ENCODE assay signal across 1 cellular context in genomic region chr7:12686894-12687212, GRCh38.
A peak's percentile ranks its signal among the peaks of the same experiment; 100 is the strongest.
TF ChIP-seq lines count a peak whose summit lies in the region.

No MANE protein-coding gene starts in this region.

TF ChIP-seq in H1, 55 proteins besides CTCF, POLR2A, EP300 and RAD21 (continued from another document):
- TF ChIP-seq, protein P1, sequence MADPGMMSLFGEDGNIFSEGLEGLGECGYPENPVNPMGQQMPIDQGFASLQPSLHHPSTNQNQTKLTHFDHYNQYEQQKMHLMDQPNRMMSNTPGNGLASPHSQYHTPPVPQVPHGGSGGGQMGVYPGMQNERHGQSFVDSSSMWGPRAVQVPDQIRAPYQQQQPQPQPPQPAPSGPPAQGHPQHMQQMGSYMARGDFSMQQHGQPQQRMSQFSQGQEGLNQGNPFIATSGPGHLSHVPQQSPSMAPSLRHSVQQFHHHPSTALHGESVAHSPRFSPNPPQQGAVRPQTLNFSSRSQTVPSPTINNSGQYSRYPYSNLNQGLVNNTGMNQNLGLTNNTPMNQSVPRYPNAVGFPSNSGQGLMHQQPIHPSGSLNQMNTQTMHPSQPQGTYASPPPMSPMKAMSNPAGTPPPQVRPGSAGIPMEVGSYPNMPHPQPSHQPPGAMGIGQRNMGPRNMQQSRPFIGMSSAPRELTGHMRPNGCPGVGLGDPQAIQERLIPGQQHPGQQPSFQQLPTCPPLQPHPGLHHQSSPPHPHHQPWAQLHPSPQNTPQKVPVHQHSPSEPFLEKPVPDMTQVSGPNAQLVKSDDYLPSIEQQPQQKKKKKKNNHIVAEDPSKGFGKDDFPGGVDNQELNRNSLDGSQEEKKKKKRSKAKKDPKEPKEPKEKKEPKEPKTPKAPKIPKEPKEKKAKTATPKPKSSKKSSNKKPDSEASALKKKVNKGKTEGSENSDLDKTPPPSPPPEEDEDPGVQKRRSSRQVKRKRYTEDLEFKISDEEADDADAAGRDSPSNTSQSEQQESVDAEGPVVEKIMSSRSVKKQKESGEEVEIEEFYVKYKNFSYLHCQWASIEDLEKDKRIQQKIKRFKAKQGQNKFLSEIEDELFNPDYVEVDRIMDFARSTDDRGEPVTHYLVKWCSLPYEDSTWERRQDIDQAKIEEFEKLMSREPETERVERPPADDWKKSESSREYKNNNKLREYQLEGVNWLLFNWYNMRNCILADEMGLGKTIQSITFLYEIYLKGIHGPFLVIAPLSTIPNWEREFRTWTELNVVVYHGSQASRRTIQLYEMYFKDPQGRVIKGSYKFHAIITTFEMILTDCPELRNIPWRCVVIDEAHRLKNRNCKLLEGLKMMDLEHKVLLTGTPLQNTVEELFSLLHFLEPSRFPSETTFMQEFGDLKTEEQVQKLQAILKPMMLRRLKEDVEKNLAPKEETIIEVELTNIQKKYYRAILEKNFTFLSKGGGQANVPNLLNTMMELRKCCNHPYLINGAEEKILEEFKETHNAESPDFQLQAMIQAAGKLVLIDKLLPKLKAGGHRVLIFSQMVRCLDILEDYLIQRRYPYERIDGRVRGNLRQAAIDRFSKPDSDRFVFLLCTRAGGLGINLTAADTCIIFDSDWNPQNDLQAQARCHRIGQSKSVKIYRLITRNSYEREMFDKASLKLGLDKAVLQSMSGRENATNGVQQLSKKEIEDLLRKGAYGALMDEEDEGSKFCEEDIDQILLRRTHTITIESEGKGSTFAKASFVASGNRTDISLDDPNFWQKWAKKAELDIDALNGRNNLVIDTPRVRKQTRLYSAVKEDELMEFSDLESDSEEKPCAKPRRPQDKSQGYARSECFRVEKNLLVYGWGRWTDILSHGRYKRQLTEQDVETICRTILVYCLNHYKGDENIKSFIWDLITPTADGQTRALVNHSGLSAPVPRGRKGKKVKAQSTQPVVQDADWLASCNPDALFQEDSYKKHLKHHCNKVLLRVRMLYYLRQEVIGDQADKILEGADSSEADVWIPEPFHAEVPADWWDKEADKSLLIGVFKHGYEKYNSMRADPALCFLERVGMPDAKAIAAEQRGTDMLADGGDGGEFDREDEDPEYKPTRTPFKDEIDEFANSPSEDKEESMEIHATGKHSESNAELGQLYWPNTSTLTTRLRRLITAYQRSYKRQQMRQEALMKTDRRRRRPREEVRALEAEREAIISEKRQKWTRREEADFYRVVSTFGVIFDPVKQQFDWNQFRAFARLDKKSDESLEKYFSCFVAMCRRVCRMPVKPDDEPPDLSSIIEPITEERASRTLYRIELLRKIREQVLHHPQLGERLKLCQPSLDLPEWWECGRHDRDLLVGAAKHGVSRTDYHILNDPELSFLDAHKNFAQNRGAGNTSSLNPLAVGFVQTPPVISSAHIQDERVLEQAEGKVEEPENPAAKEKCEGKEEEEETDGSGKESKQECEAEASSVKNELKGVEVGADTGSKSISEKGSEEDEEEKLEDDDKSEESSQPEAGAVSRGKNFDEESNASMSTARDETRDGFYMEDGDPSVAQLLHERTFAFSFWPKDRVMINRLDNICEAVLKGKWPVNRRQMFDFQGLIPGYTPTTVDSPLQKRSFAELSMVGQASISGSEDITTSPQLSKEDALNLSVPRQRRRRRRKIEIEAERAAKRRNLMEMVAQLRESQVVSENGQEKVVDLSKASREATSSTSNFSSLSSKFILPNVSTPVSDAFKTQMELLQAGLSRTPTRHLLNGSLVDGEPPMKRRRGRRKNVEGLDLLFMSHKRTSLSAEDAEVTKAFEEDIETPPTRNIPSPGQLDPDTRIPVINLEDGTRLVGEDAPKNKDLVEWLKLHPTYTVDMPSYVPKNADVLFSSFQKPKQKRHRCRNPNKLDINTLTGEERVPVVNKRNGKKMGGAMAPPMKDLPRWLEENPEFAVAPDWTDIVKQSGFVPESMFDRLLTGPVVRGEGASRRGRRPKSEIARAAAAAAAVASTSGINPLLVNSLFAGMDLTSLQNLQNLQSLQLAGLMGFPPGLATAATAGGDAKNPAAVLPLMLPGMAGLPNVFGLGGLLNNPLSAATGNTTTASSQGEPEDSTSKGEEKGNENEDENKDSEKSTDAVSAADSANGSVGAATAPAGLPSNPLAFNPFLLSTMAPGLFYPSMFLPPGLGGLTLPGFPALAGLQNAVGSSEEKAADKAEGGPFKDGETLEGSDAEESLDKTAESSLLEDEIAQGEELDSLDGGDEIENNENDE (IDR thresholded peaks at IDR 0.05; ENCODE audit: insufficient replicate concordance, low read length), result no peak
- TF ChIP-seq HDAC6 (IDR thresholded peaks at IDR 0.05; ENCODE audit: low read depth, low read length), result no peak
- TF ChIP-seq, protein P2, sequence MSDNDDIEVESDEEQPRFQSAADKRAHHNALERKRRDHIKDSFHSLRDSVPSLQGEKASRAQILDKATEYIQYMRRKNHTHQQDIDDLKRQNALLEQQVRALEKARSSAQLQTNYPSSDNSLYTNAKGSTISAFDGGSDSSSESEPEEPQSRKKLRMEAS (IDR thresholded peaks at IDR 0.05), result no peak
- no peak for TF ChIP-seq CEBPB (IDR thresholded peaks at IDR 0.05; ENCODE audit: low read depth, low read length)
- no peak for TF ChIP-seq CBX5 (IDR thresholded peaks at IDR 0.05; ENCODE audit: low read depth, low read length)
- no peak for TF ChIP-seq JUN (IDR thresholded peaks at IDR 0.05; ENCODE audit: low read depth, low read length)
- TF ChIP-seq, protein P3, sequence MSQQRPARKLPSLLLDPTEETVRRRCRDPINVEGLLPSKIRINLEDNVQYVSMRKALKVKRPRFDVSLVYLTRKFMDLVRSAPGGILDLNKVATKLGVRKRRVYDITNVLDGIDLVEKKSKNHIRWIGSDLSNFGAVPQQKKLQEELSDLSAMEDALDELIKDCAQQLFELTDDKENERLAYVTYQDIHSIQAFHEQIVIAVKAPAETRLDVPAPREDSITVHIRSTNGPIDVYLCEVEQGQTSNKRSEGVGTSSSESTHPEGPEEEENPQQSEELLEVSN (IDR thresholded peaks at IDR 0.05), result no peak; the same call in 1 of the 2 replicates
- no peak; the same call in 1 of the 2 replicates for TF ChIP-seq POLR2AphosphoS5 (IDR thresholded peaks at IDR 0.05; ENCODE audit: low read depth, low read length)
- no peak for TF ChIP-seq EZH2 (IDR thresholded peaks at IDR 0.05; ENCODE audit: low read depth, low read length, severe bottlenecking)
- TF ChIP-seq TBP (IDR thresholded peaks at IDR 0.05; ENCODE audit: low read depth, low read length), result no peak
- TF ChIP-seq EGR1 (IDR thresholded peaks at IDR 0.05; ENCODE audit: borderline replicate concordance, low read depth, low read length), result no peak
- no peak for TF ChIP-seq ZNF274 (IDR thresholded peaks at IDR 0.05; ENCODE audit: borderline replicate concordance, extremely low read depth, low read length)
- no peak for TF ChIP-seq BACH1 (IDR thresholded peaks at IDR 0.05; ENCODE audit: low read length)
- no peak for TF ChIP-seq TCF12 (IDR thresholded peaks at IDR 0.05; ENCODE audit: low read depth, low read length)
- TF ChIP-seq RXRA (IDR thresholded peaks at IDR 0.05; ENCODE audit: insufficient read depth, low read depth, low read length), result no peak
- TF ChIP-seq CBX8 (IDR thresholded peaks at IDR 0.05; ENCODE audit: borderline replicate concordance, low read depth, low read length), result no peak
- no peak for TF ChIP-seq TAF7 (optimal IDR thresholded peaks at IDR 0.05; ENCODE audit: borderline replicate concordance, low read depth, low read length)
- TF ChIP-seq KDM5A (IDR thresholded peaks at IDR 0.05; ENCODE audit: low read length), result no peak
- no peak for TF ChIP-seq YY1 (IDR thresholded peaks at IDR 0.05; ENCODE audit: low read depth, low read length)
- TF ChIP-seq HDAC2 (IDR thresholded peaks at IDR 0.05; ENCODE audit: borderline replicate concordance in 1 of 2, low read depth in 2 of 2, low read length in 2 of 2), result peak in 1 of 2 experiments; percentile 52; a peak in 1 of 4 replicates
- no peak for TF ChIP-seq NRF1 (IDR thresholded peaks at IDR 0.05; ENCODE audit: low read depth, low read length)
- TF ChIP-seq ASH2L (IDR thresholded peaks at IDR 0.05; ENCODE audit: low read length), result peak; percentile 86
- TF ChIP-seq SRF (IDR thresholded peaks at IDR 0.05; ENCODE audit: low read depth, low read length), result no peak
- TF ChIP-seq GABPA (IDR thresholded peaks at IDR 0.05; ENCODE audit: borderline replicate concordance, insufficient read depth, low read length), result no peak
- no peak for TF ChIP-seq TEAD4 (IDR thresholded peaks at IDR 0.05; ENCODE audit: low read depth, low read length)
- no peak for TF ChIP-seq FOSL1 (IDR thresholded peaks at IDR 0.05; ENCODE audit: insufficient read depth, low read depth, low read length)
- TF ChIP-seq SIN3A (conservative IDR thresholded peaks at IDR 0.05 in 1 of 2, IDR thresholded peaks at IDR 0.05 in 1 of 2; ENCODE audit: low read depth in 1 of 2, low read length in 2 of 2), result 0 out of 4 replicates have a peak, but pooled peaks of 1 of the 2 experiments have one; percentile 9
- no peak for TF ChIP-seq GTF2F1 (IDR thresholded peaks at IDR 0.05; ENCODE audit: borderline replicate concordance, low read depth, low read length)
- TF ChIP-seq SP2 (IDR thresholded peaks at IDR 0.05; ENCODE audit: low read length), result no peak
- TF ChIP-seq CREB1 (IDR thresholded peaks at IDR 0.05), result no peak
- TF ChIP-seq SIX5 (IDR thresholded peaks at IDR 0.05; ENCODE audit: low read depth, low read length), result no peak
- no peak for TF ChIP-seq POU5F1 (IDR thresholded peaks at IDR 0.05; ENCODE audit: low read depth, low read length)
- TF ChIP-seq SP4 (IDR thresholded peaks at IDR 0.05; ENCODE audit: low read length), result no peak
